8 cellular contexts compared by ENCODE assay signal in the genomic region with DNA sequence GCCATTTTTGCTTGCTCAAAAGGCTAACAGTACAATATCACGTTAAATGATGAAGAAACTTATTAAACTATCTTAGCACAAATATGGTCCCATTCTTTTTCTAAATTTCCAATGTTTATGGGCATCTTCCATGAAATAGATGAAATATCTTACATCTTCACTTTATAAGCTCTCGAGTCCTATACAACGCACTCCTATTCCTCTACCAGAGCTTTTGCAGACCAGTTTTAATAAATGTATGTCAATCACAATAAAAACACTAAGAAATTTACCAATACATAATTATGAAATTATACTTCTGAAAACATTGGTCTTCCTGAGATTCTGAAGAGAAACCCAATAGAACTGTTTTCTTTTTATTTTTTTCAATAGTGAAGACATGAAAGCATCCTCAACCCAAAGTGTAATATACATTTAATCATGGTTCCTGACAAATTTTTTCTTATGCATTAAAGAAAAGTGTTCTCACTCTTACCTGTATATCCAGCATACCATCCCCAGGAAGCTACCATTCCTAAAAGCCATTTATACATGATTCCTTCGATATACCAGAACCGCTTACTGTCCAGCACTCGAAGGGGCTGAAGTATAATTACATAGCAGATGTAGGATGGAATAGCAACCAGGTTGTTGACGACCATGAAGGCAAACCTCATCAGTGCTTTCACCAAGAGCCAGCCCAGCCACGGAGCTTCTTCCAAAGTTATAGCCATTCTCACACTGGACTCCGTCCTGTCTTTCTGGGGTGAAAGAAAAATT. TPM values are rescaled to one million over a fixed set of nuclear protein-coding genes. Genes with fewer than 3 reads are reported as not detected.
DNase-seq lines count a peak whose midpoint lies in the region; ATAC-seq, FAIRE-seq and TF ChIP-seq lines count a peak whose summit lies in the region.

No MANE protein-coding gene starts in this region.

- TF ChIP-seq CTCF in keratinocyte (optimal IDR thresholded peaks at IDR 0.05 in 1 of 3, IDR thresholded peaks at IDR 0.05 in 1 of 3, conservative IDR thresholded peaks at IDR 0.05 in 1 of 3; ENCODE audit: extremely low read depth in 1 of 3, insufficient read depth in 2 of 3, low read length in 3 of 3), result no peak

- H3K9me3 Mint-ChIP-seq in activated CD4-positive, alpha-beta T cell treated with anti-CD3 and anti-CD28 coated beads for 36 hours (ENCODE audit: low read depth), result no peaks in the 10 kb centered on the region
- no peaks in the 10 kb centered on the region for H3K9me3 Mint-ChIP-seq in activated T-helper 1 cell treated with anti-CD3 and anti-CD28 coated beads, Interleukin-12 subunit alpha, Interleukin-12 subunit beta, Interleukin-2, Interleukin-4 antibody, amounts not matched to agents 30 ng/mL and 10 ng/mL and 1 ng/mL, durations not matched to agents 14 hours and 24 hours and 36 hours

- DNase-seq in activated CD4-positive, alpha-beta T cell treated with anti-CD3 and anti-CD28 coated beads for 36 hours, result no peak
- no peak for DNase-seq in activated CD4-positive, alpha-beta T cell treated with anti-CD3 and anti-CD28 coated beads for 48 hours
- DNase-seq in activated T-helper 1 cell treated with anti-CD3 and anti-CD28 coated beads, Interleukin-12 subunit alpha, Interleukin-12 subunit beta, Interleukin-2, Interleukin-4 antibody, amounts not matched to agents 30 ng/mL and 10 ng/mL and 1 ng/mL, durations not matched to agents 14 hours and 24 hours and 36 hours (ENCODE audit: low spot score), result no peak
- DNase-seq in keratinocyte (ENCODE audit: low read depth, low spot score), result no peak
- DNase-seq in substantia nigra (lab: John Stamatoyannopoulos, UW), result peak in 5 of 49 donors; percentile 11 to 49 (median 24)
- no peak for DNase-seq in Kasumi-1 (lab: John Stamatoyannopoulos, UW)

- POLR2A ChIA-PET in activated CD4-positive, alpha-beta T cell treated with anti-CD3 and anti-CD28 coated beads for 36 hours (lab: Charles Lee), result no interaction called here

- no peak for FAIRE-seq in keratinocyte (lab: Jason Lieb, UNC)

- no peak overlapping the region for H3K4me3 ChIP-seq in keratinocyte (ENCODE audit: control insufficient read depth in 2 of 3, extremely low read depth in 1 of 3, insufficient read depth in 2 of 3, low read depth in 1 of 3, low read length in 3 of 3)

- no peaks in the 10 kb centered on the region for H4K20me1 ChIP-seq in keratinocyte (ENCODE audit: control insufficient read depth, extremely low read depth, insufficient read depth, low read length)

- intact Hi-C loops in activated CD4-positive, alpha-beta T cell treated with anti-CD3 and anti-CD28 coated beads for 36 hours (cut with DNase I, micrococcal nuclease), result no loop called here
- intact Hi-C loops in activated T-helper 1 cell treated with anti-CD3 and anti-CD28 coated beads, Interleukin-12 subunit alpha, Interleukin-12 subunit beta, Interleukin-2, Interleukin-4 antibody, amounts not matched to agents 30 ng/mL and 10 ng/mL and 1 ng/mL, durations not matched to agents 14 hours and 24 hours and 36 hours (cut with micrococcal nuclease), result no loop called here

- H3K9me3 ChIP-seq in keratinocyte (ENCODE audit: control insufficient read depth, low read depth, low read length), result no peaks in the 10 kb centered on the region

- H3K4me3 Mint-ChIP-seq in activated CD4-positive, alpha-beta T cell treated with anti-CD3 and anti-CD28 coated beads for 36 hours, result peak overlapping the region; percentile 82
- H3K4me3 Mint-ChIP-seq in activated T-helper 1 cell treated with anti-CD3 and anti-CD28 coated beads, Interleukin-12 subunit alpha, Interleukin-12 subunit beta, Interleukin-2, Interleukin-4 antibody, amounts not matched to agents 30 ng/mL and 10 ng/mL and 1 ng/mL, durations not matched to agents 14 hours and 24 hours and 36 hours, result peak overlapping the region; percentile 91

- H3K79me2 ChIP-seq in keratinocyte (ENCODE audit: control insufficient read depth, insufficient read depth, low read length), result peaks cover 5% of the 10 kb centered on the region

- no peaks in the 10 kb centered on the region for H3K27me3 Mint-ChIP-seq in activated CD4-positive, alpha-beta T cell treated with anti-CD3 and anti-CD28 coated beads for 36 hours
- H3K27me3 Mint-ChIP-seq in activated T-helper 1 cell treated with anti-CD3 and anti-CD28 coated beads, Interleukin-12 subunit alpha, Interleukin-12 subunit beta, Interleukin-2, Interleukin-4 antibody, amounts not matched to agents 30 ng/mL and 10 ng/mL and 1 ng/mL, durations not matched to agents 14 hours and 24 hours and 36 hours (ENCODE audit: insufficient read depth), result no peaks in the 10 kb centered on the region

- peak overlapping the region; percentile 88 for H3K4me2 ChIP-seq in keratinocyte (ENCODE audit: control insufficient read depth, extremely low read depth, insufficient read depth, low read depth, low read length)

- no peak overlapping the region for H3K27ac ChIP-seq in keratinocyte (ENCODE audit: control insufficient read depth, insufficient read depth, low read length)
- H3K27ac ChIP-seq in substantia nigra (ENCODE audit: low read depth, low read length, poor library complexity, severe bottlenecking), result peak overlapping the region; percentile 93

- H3K27ac Mint-ChIP-seq in activated CD4-positive, alpha-beta T cell treated with anti-CD3 and anti-CD28 coated beads for 36 hours, result no peak overlapping the region
- H3K27ac Mint-ChIP-seq in activated T-helper 1 cell treated with anti-CD3 and anti-CD28 coated beads, Interleukin-12 subunit alpha, Interleukin-12 subunit beta, Interleukin-2, Interleukin-4 antibody, amounts not matched to agents 30 ng/mL and 10 ng/mL and 1 ng/mL, durations not matched to agents 14 hours and 24 hours and 36 hours, result peak overlapping the region; percentile 90

- dilution Hi-C loops in keratinocyte (cut with MboI; ENCODE audit: extremely low pct_ligation_motif_present, low sequenced_read_pairs), result no loop called here

- H3K27me3 ChIP-seq in keratinocyte (ENCODE audit: control insufficient read depth, extremely low read depth, insufficient read depth, low read length), result no peaks in the 10 kb centered on the region

- peaks cover 48% of the 10 kb centered on the region for H3K4me1 Mint-ChIP-seq in activated CD4-positive, alpha-beta T cell treated with anti-CD3 and anti-CD28 coated beads for 36 hours
- peaks cover 58% of the 10 kb centered on the region for H3K4me1 Mint-ChIP-seq in activated T-helper 1 cell treated with anti-CD3 and anti-CD28 coated beads, Interleukin-12 subunit alpha, Interleukin-12 subunit beta, Interleukin-2, Interleukin-4 antibody, amounts not matched to agents 30 ng/mL and 10 ng/mL and 1 ng/mL, durations not matched to agents 14 hours and 24 hours and 36 hours (ENCODE audit: low read depth)

- peaks cover 8% of the 10 kb centered on the region for H3K36me3 Mint-ChIP-seq in activated CD4-positive, alpha-beta T cell treated with anti-CD3 and anti-CD28 coated beads for 36 hours (ENCODE audit: low read depth)
- H3K36me3 Mint-ChIP-seq in activated T-helper 1 cell treated with anti-CD3 and anti-CD28 coated beads, Interleukin-12 subunit alpha, Interleukin-12 subunit beta, Interleukin-2, Interleukin-4 antibody, amounts not matched to agents 30 ng/mL and 10 ng/mL and 1 ng/mL, durations not matched to agents 14 hours and 24 hours and 36 hours (ENCODE audit: low read depth), result peaks cover 18% of the 10 kb centered on the region

- H2AFZ ChIP-seq in keratinocyte (ENCODE audit: control insufficient read depth, low read length), result no peak overlapping the region

- CTCF ChIA-PET in activated CD4-positive, alpha-beta T cell treated with anti-CD3 and anti-CD28 coated beads for 36 hours (lab: Charles Lee), result interaction anchor here (0.7 to 2.6 kb wide), 5 partner anchors 12 to 1201 kb away, joined by 3 to 11 read pairs (median 4); no protein-coding TSS in a partner anchor

- H3K9ac ChIP-seq in keratinocyte (ENCODE audit: control insufficient read depth, extremely low read depth, insufficient read depth, low read length), result no peak overlapping the region

- no peaks in the 10 kb centered on the region for H3K9me1 ChIP-seq in keratinocyte (ENCODE audit: control insufficient read depth, extremely low read depth, insufficient read depth, low read length)

- ATAC-seq in activated CD4-positive, alpha-beta T cell treated with anti-CD3 and anti-CD28 coated beads for 36 hours, result no peak
- no peak for ATAC-seq in GM18519 (IDR thresholded peaks at IDR 0.05; ENCODE audit: low FRiP score, unreplicated experiment)
- no peak for ATAC-seq in GM19467 (IDR thresholded peaks at IDR 0.05; ENCODE audit: unreplicated experiment)

- no peaks in the 10 kb centered on the region for H3K36me3 ChIP-seq in keratinocyte (ENCODE audit: control insufficient read depth in 2 of 2, extremely low read depth in 1 of 2, insufficient read depth in 2 of 2, low read length in 2 of 2)

- H3K4me1 ChIP-seq in keratinocyte (ENCODE audit: control insufficient read depth, extremely low read depth, insufficient read depth, low read length), result peaks cover 13% of the 10 kb centered on the region

RNA-seq across cellular contexts. Expression of gene LPGAT1, which starts 1.8 kb away (rescaled TPM):
- total RNA-seq in activated CD4-positive, alpha-beta T cell treated with anti-CD3 and anti-CD28 coated beads for 36 hours, result 10 to 100 TPM; 21.7 to 24.9 TPM
- total RNA-seq in activated T-helper 1 cell treated with anti-CD3 and anti-CD28 coated beads, Interleukin-12 subunit alpha, Interleukin-12 subunit beta, Interleukin-2, Interleukin-4 antibody, amounts not matched to agents 30 ng/mL and 10 ng/mL and 1 ng/mL, durations not matched to agents 14 hours and 24 hours and 36 hours, result 35.3 and 35.6 TPM in 2 replicates
- 7.4 to 14.7 TPM (median 11.2 TPM) in 3 replicates for polyA plus RNA-seq in keratinocyte
- polyA plus RNA-seq in keratinocyte (2011; ENCODE audit: low read depth), result 5.4 TPM
- 5.9 and 9.3 TPM in 2 replicates for polyA plus RNA-seq in keratinocyte (2011; cell fraction: cytosol; rRNA removed)
- polyA plus RNA-seq in keratinocyte (2011; cell fraction: nucleus; rRNA removed), result 7.9 and 10.3 TPM in 2 replicates
- polyA plus RNA-seq in keratinocyte (2012; ENCODE audit: low replicate concordance), result 3.4 and 12.2 TPM in 2 replicates
- polyA minus RNA-seq in keratinocyte, result 5.6 to 18.5 TPM (median 8.3 TPM) in 3 replicates
- 34.3 TPM for polyA minus RNA-seq in keratinocyte (2011; cell fraction: cytosol; rRNA and poly(A)+ RNA removed)
- 18.4 and 21.7 TPM in 2 replicates for polyA minus RNA-seq in keratinocyte (2011; cell fraction: nucleus; rRNA and poly(A)+ RNA removed)
